1 cellular context compared by ENCODE assay signal in the genomic region with DNA sequence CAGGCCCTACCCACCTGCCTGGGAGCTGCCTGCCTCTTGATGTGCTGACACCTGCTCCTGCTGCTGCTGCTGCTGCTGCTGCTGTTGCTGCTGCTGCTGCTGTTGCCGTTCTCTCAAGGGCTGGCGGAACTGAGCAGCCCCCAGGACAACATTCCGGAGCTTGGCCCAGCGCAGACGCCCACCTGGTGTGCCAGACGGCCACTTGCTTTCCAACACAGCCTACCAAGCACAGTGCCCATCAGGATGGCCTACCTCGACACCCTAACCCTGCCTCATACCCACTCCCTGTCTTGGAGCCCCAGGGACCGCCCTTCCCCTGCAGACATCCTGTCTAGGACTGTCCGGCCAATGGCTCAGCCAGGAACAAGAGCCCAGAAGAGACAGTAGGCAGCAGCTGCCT.
TF ChIP-seq lines count a peak whose summit lies in the region.

No MANE protein-coding gene starts in this region.

TF ChIP-seq in SK-N-SH, 30 proteins besides CTCF, POLR2A, EP300 and RAD21 (continued from another document):
- TF ChIP-seq, protein P1, sequence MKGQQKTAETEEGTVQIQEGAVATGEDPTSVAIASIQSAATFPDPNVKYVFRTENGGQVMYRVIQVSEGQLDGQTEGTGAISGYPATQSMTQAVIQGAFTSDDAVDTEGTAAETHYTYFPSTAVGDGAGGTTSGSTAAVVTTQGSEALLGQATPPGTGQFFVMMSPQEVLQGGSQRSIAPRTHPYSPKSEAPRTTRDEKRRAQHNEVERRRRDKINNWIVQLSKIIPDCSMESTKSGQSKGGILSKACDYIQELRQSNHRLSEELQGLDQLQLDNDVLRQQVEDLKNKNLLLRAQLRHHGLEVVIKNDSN (IDR thresholded peaks at IDR 0.05; ENCODE audit: borderline replicate concordance, low read depth) = no peak
- TF ChIP-seq NFIC (IDR thresholded peaks at IDR 0.05; ENCODE audit: borderline replicate concordance) (no peak), RXRA (IDR thresholded peaks at IDR 0.05; ENCODE audit: borderline replicate concordance, low read depth) (no peak)
